Comparison of ENCODE assay signal across 10 cellular contexts in the genomic region with DNA sequence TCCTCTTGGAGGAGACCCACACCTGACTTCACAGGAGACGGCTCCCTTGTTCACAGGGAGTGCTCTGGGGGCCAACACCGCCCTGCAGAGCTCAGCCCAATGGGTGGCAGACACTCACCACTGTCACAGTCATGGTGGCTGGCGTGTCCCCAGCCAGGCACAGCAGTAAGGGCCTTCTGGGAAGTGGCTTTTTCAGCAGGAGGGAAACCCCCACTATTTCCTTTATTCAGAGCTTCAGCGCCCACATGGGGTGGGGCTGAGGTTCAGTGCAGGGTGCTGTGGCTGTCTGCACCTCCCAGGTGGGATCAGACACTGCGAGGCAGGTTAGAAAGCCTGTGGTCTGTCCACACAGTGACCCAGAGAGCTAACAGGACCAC. TPM values are rescaled to one million over a fixed set of nuclear protein-coding genes. Genes with fewer than 3 reads are reported as not detected.
DNase-seq lines count a peak whose midpoint lies in the region; ATAC-seq and TF ChIP-seq lines count a peak whose summit lies in the region.
"Had no signal": no experiment of that assay in that cellular context is flagged by ENCODE, and none has a peak within 500 bp of the region (broad histone marks: within the 10 kb centered on the region; RNA-seq: fewer than 3 reads in every experiment).

No MANE protein-coding gene starts in this region.

- TF ChIP-seq CTCF in GM13977 (IDR thresholded peaks at IDR 0.05; ENCODE audit: extremely low read depth, insufficient read depth, missing control alignments) (no peak), endodermal cell (conservative IDR thresholded peaks at IDR 0.05) (no peak)

- H3K36me3 ChIP-seq in endodermal cell (ENCODE audit: control insufficient read depth, insufficient read depth, low read length) = peaks cover 47% of the 10 kb centered on the region

- H3K27ac ChIP-seq in endodermal cell (ENCODE audit: low read depth, low read length) = no peak overlapping the region
- H3K27ac ChIP-seq: neural progenitor cell had no signal

- no peaks in the 10 kb centered on the region for H3K27me3 ChIP-seq in endodermal cell (ENCODE audit: control insufficient read depth, insufficient read depth, low read length, poor library complexity, severe bottlenecking)
- H3K27me3 ChIP-seq: neural progenitor cell had no signal

- no peak overlapping the region for H3K4me3 ChIP-seq in endodermal cell (ENCODE audit: low read length)
- H3K4me3 ChIP-seq: neural progenitor cell had no signal

- no peaks in the 10 kb centered on the region for H3K9me3 Mint-ChIP-seq in endodermal cell
- H3K9me3 Mint-ChIP-seq: neural progenitor cell had no signal

- H3K27me3 Mint-ChIP-seq in endodermal cell (ENCODE audit: insufficient read depth) = no peaks in the 10 kb centered on the region

- H3K36me3 Mint-ChIP-seq in endodermal cell (ENCODE audit: low read depth) = peaks cover 48% of the 10 kb centered on the region

- 92 to 96% methylated on average over 4 to 5 of the region's 5 CpGs for WGBS in endodermal cell (ENCODE audit: insufficient coverage in 1 of 2, insufficient read length in 1 of 2), 2 experiments

- peaks cover 3% of the 10 kb centered on the region for H3K4me1 ChIP-seq in endodermal cell (ENCODE audit: control insufficient read depth, insufficient read depth, low read length)
- H3K4me1 ChIP-seq: neural progenitor cell had no signal

- ATAC-seq in GM21360 (IDR thresholded peaks at IDR 0.05; ENCODE audit: unreplicated experiment) = no peak

- no peak overlapping the region for H3K9ac ChIP-seq in endodermal cell (ENCODE audit: extremely low read depth, low read length, poor library complexity, severe bottlenecking)
- H3K9ac ChIP-seq: neural progenitor cell had no signal

- no peaks in the 10 kb centered on the region for H3K9me3 ChIP-seq in endodermal cell (ENCODE audit: control insufficient read depth, low read length)

- DNase-seq in GM13977 (ENCODE audit: low spot score) = peak; percentile 82
- peak; percentile 56 to 85 (median 65) for DNase-seq in T-helper 1 cell
- DNase-seq in activated effector memory CD4-positive, alpha-beta T cell treated with Interleukin-2 at 50 U/mL for 16 hours = peak; percentile 72
- DNase-seq in stimulated activated CD4-positive, alpha-beta T cell treated with anti-CD3 and anti-CD28 coated beads, Interleukin-4, amount 100 ng/mL, for 4 hours = peak; percentile 64 to 86
- DNase-seq in SW480 (ENCODE audit: low spot score) = no peak
- no peak for DNase-seq in OCI-M1 (lab: John Stamatoyannopoulos, UW)
- DNase-seq in endodermal cell = no peak
- DNase-seq: NCI-H187 treated with DMSO at 0.1 percent for 48 hours had no signal

- peaks cover 7% of the 10 kb centered on the region for H3K4me1 Mint-ChIP-seq in endodermal cell

- in situ Hi-C loops in GM13977 (cut with MboI; ENCODE audit: low pct_unique_long_range_greater_than_20kb, low sequenced_read_pairs, unreplicated experiment) = no loop called here

- H3K27ac Mint-ChIP-seq in endodermal cell = no peak overlapping the region
- H3K27ac Mint-ChIP-seq: neural progenitor cell had no signal

- H3K4me3 Mint-ChIP-seq in endodermal cell = no peak overlapping the region

RNA-seq across cellular contexts. Expression of gene SNAPC4, which starts 3.6 kb away (rescaled TPM):
- 10 to 100 TPM; 18.0 to 18.7 TPM for total RNA-seq in endodermal cell
- polyA plus RNA-seq in endodermal cell (2013, experiment 1 of 2) = 14.5 TPM
- polyA plus RNA-seq in endodermal cell (2013, experiment 2 of 2) = 13.5 TPM

RNA-seq across cellular contexts. Expression of gene ENTR1, which starts 6.9 kb away (rescaled TPM):
- total RNA-seq in endodermal cell = 10 to 100 TPM; 76.6 to 83.1 TPM
- polyA plus RNA-seq in endodermal cell (2013, experiment 1 of 2) = 62.8 TPM
- polyA plus RNA-seq in endodermal cell (2013, experiment 2 of 2) = 58.4 TPM

RNA-seq across cellular contexts. Expression of gene PMPCA, which starts 6.9 kb away (rescaled TPM):
- total RNA-seq in endodermal cell = 10 to 100 TPM; 82.7 to 85.4 TPM
- 58.6 TPM for polyA plus RNA-seq in endodermal cell (2013, experiment 1 of 2)
- polyA plus RNA-seq in endodermal cell (2013, experiment 2 of 2) = 51.4 TPM

RNA-seq across cellular contexts. Expression of gene CARD9, which starts 30.1 kb away (rescaled TPM):
- total RNA-seq in endodermal cell = 1 to 10 TPM in 1 of 2 donors, under 1 TPM in 1; 0.35 to 1.5 TPM
- 0.57 TPM for polyA plus RNA-seq in endodermal cell (2013, experiment 1 of 2)
- 0.21 TPM for polyA plus RNA-seq in endodermal cell (2013, experiment 2 of 2)

RNA-seq across cellular contexts. Expression of gene INPP5E, which starts 36.1 kb away (rescaled TPM):
- total RNA-seq in endodermal cell = 10 to 100 TPM; 30.8 to 34.7 TPM
- polyA plus RNA-seq in endodermal cell (2013, experiment 1 of 2) = 22.6 TPM
- 19.3 TPM for polyA plus RNA-seq in endodermal cell (2013, experiment 2 of 2)

Comparison
In these comparisons a context has a peak if more than half of its experiments do, and no peak if none do; other contexts are left out.
1. DNase-seq: peak in GM13977 (single experiment), T-helper 1 cell (5 of 5), activated effector memory CD4-positive, alpha-beta T cell treated with Interleukin-2 at 50 U/mL for 16 hours (single experiment) and stimulated activated CD4-positive, alpha-beta T cell treated with anti-CD3 and anti-CD28 coated beads, Interleukin-4, amount 100 ng/mL, for 4 hours (2 of 2); none in SW480 (single experiment), OCI-M1 (single experiment) and endodermal cell (single experiment).